Comparison of ENCODE assay signal across 2 cellular contexts in genomic region chr19:9971341-9971897, GRCh38.
TF ChIP-seq lines count a peak whose summit lies in the region.

No MANE protein-coding gene starts in this region.

TF ChIP-seq in PFSK-1, 5 proteins besides CTCF, POLR2A, EP300 and RAD21:
- no peak for TF ChIP-seq POLR2AphosphoS5 (IDR thresholded peaks at IDR 0.05; ENCODE audit: low read depth, low read length)
- TF ChIP-seq TAF1 (IDR thresholded peaks at IDR 0.05; ENCODE audit: borderline replicate concordance, insufficient read depth, low read length) = 0 out of 2 replicates have a peak, but pooled peaks have one; percentile 46

TF ChIP-seq in H1, 55 proteins besides CTCF, POLR2A, EP300 and RAD21:
- TF ChIP-seq FOSL1 (IDR thresholded peaks at IDR 0.05; ENCODE audit: insufficient read depth, low read depth, low read length) (no peak), KDM5A (IDR thresholded peaks at IDR 0.05; ENCODE audit: low read length) (no peak), CHD1 (IDR thresholded peaks at IDR 0.05; ENCODE audit: low read depth, low read length) (no peak), EZH2 (IDR thresholded peaks at IDR 0.05; ENCODE audit: low read depth, low read length, severe bottlenecking) (no peak), MAFK (IDR thresholded peaks at IDR 0.05; ENCODE audit: low read depth, low read length) (no peak), NANOG (IDR thresholded peaks at IDR 0.05; ENCODE audit: insufficient read depth, low read depth, low read length, poor library complexity, severe bottlenecking) (no peak), CTBP2 (IDR thresholded peaks at IDR 0.05; ENCODE audit: borderline replicate concordance, insufficient read depth, insufficient read length, low read length) (no peak), KDM4A (IDR thresholded peaks at IDR 0.05; ENCODE audit: low read depth, low read length, severe bottlenecking) (no peak), ZNF274 (IDR thresholded peaks at IDR 0.05; ENCODE audit: borderline replicate concordance, extremely low read depth, low read length) (no peak), SP4 (IDR thresholded peaks at IDR 0.05; ENCODE audit: low read length) (no peak), CBX8 (IDR thresholded peaks at IDR 0.05; ENCODE audit: borderline replicate concordance, low read depth, low read length) (no peak), SP1 (IDR thresholded peaks at IDR 0.05; ENCODE audit: low read depth, low read length) (no peak), POU5F1 (IDR thresholded peaks at IDR 0.05; ENCODE audit: low read depth, low read length) (no peak), BACH1 (IDR thresholded peaks at IDR 0.05; ENCODE audit: low read length) (no peak), BRCA1 (IDR thresholded peaks at IDR 0.05; ENCODE audit: low read depth, low read length) (no peak)
- TF ChIP-seq, protein P1, sequence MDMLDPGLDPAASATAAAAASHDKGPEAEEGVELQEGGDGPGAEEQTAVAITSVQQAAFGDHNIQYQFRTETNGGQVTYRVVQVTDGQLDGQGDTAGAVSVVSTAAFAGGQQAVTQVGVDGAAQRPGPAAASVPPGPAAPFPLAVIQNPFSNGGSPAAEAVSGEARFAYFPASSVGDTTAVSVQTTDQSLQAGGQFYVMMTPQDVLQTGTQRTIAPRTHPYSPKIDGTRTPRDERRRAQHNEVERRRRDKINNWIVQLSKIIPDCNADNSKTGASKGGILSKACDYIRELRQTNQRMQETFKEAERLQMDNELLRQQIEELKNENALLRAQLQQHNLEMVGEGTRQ (IDR thresholded peaks at IDR 0.05; ENCODE audit: low read length) = no peak
- TF ChIP-seq, protein P2, sequence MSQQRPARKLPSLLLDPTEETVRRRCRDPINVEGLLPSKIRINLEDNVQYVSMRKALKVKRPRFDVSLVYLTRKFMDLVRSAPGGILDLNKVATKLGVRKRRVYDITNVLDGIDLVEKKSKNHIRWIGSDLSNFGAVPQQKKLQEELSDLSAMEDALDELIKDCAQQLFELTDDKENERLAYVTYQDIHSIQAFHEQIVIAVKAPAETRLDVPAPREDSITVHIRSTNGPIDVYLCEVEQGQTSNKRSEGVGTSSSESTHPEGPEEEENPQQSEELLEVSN (IDR thresholded peaks at IDR 0.05) = no peak
- TF ChIP-seq, protein P3, sequence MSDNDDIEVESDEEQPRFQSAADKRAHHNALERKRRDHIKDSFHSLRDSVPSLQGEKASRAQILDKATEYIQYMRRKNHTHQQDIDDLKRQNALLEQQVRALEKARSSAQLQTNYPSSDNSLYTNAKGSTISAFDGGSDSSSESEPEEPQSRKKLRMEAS (IDR thresholded peaks at IDR 0.05) = no peak
- TF ChIP-seq, protein P4, sequence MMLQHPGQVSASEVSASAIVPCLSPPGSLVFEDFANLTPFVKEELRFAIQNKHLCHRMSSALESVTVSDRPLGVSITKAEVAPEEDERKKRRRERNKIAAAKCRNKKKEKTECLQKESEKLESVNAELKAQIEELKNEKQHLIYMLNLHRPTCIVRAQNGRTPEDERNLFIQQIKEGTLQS (IDR thresholded peaks at IDR 0.05; ENCODE audit: insufficient read depth, low read depth, low read length) = no peak
TF ChIP-seq in H1: peak in this region for 0.
